Comparison of ENCODE assay signal across 8 cellular contexts in genomic region chr1:248825136-248825535, GRCh38. TPM values are rescaled to one million over a fixed set of nuclear protein-coding genes. Genes with fewer than 3 reads are reported as not detected.
A peak's percentile ranks its signal among the peaks of the same experiment; 100 is the strongest.
DNase-seq lines count a peak whose midpoint lies in the region; ATAC-seq and TF ChIP-seq lines count a peak whose summit lies in the region.

No MANE protein-coding gene starts in this region.

- H2BK5ac ChIP-seq in mesenchymal stem cell (ENCODE audit: low read depth, low read length, poor library complexity, severe bottlenecking), result peak overlapping the region; percentile 19

- TF ChIP-seq CTCF in brain microvascular endothelial cell (IDR thresholded peaks at IDR 0.05; ENCODE audit: low read depth, low read length, missing control alignments) (no peak), upper lobe of right lung (IDR thresholded peaks at IDR 0.05) (no peak), GM13976 (IDR thresholded peaks at IDR 0.05; ENCODE audit: borderline replicate concordance, control extremely low read depth, extremely low read depth, insufficient read depth, missing control alignments) (no peak)

- no peaks in the 10 kb centered on the region for H3K27me3 Mint-ChIP-seq in activated naive CD4-positive, alpha-beta T cell treated with anti-CD3 and anti-CD28 coated beads, Interleukin-2, amount 50 U/mL, for 24 hours

- H4K8ac ChIP-seq in mesenchymal stem cell (ENCODE audit: low read length), result peak overlapping the region; percentile 97

- H3K9me3 Mint-ChIP-seq in activated naive CD4-positive, alpha-beta T cell treated with anti-CD3 and anti-CD28 coated beads, Interleukin-2, amount 50 U/mL, for 24 hours, result no peaks in the 10 kb centered on the region

- H2AFZ ChIP-seq in mesenchymal stem cell (ENCODE audit: low read depth, low read length), result no peak overlapping the region

- H3K4me2 ChIP-seq in mesenchymal stem cell (ENCODE audit: low read length, poor library complexity, severe bottlenecking), result peak overlapping the region; percentile 91

- H2BK120ac ChIP-seq in mesenchymal stem cell (ENCODE audit: low read depth, low read length), result no peak overlapping the region

- H2BK12ac ChIP-seq in mesenchymal stem cell (ENCODE audit: low read length in 2 of 2), result no peak overlapping the region

- H3K36me3 Mint-ChIP-seq in activated naive CD4-positive, alpha-beta T cell treated with anti-CD3 and anti-CD28 coated beads, Interleukin-2, amount 50 U/mL, for 24 hours, result peaks cover 6% of the 10 kb centered on the region

- H3K4me1 ChIP-seq in mesenchymal stem cell (ENCODE audit: control insufficient read depth, insufficient read depth, low read depth, low read length) (peaks cover 30% of the 10 kb centered on the region), upper lobe of right lung (peaks cover 54% of the 10 kb centered on the region)

- ATAC-seq in upper lobe of right lung (no peak), HG02588 (IDR thresholded peaks at IDR 0.05; ENCODE audit: unreplicated experiment) (no peak)

- H3K9me3 ChIP-seq in mesenchymal stem cell (ENCODE audit: control insufficient read depth, low read length) (no peaks in the 10 kb centered on the region), upper lobe of right lung (no peaks in the 10 kb centered on the region)

- no peak overlapping the region for H3K14ac ChIP-seq in mesenchymal stem cell (ENCODE audit: low read length in 2 of 2)

- no peak overlapping the region for H3K23ac ChIP-seq in mesenchymal stem cell (ENCODE audit: low read length in 2 of 2)

- H3K27me3 ChIP-seq in brain microvascular endothelial cell (replicated peaks), result no peaks in the 10 kb centered on the region
- no peaks in the 10 kb centered on the region for H3K27me3 ChIP-seq in mesenchymal stem cell (ENCODE audit: control insufficient read depth in 1 of 2, insufficient read depth in 1 of 2, low read length in 2 of 2)
- H3K27me3 ChIP-seq in upper lobe of right lung, result no peaks in the 10 kb centered on the region

- peak overlapping the region; percentile 1 for H4K91ac ChIP-seq in mesenchymal stem cell (ENCODE audit: low read length)

- H3K36me3 ChIP-seq in brain microvascular endothelial cell (replicated peaks) (peaks cover 20% of the 10 kb centered on the region), mesenchymal stem cell (ENCODE audit: control insufficient read depth in 1 of 2, insufficient read depth in 2 of 2, low read depth in 1 of 2, low read length in 2 of 2) (peaks cover 26 to 38% of the 10 kb centered on the region in 2 experiments), upper lobe of right lung (peaks cover 16% of the 10 kb centered on the region)

- H3K27ac ChIP-seq in brain microvascular endothelial cell (peak overlapping the region; percentile 98), mesenchymal stem cell (ENCODE audit: low read length, poor library complexity, severe bottlenecking) (peak overlapping the region; percentile 46), upper lobe of right lung (peak overlapping the region; percentile 99)

- H3K27ac Mint-ChIP-seq in activated naive CD4-positive, alpha-beta T cell treated with anti-CD3 and anti-CD28 coated beads, Interleukin-2, amount 50 U/mL, for 24 hours, result peak overlapping the region; percentile 98

- in situ Hi-C loops in brain microvascular endothelial cell (cut with HindIII; ENCODE audit: low pct_ligation_motif_present, low sequenced_read_pairs) (no loop called here), GM13976 (cut with MboI; ENCODE audit: low sequenced_read_pairs, unreplicated experiment) (no loop called here)

- intact Hi-C loops in upper lobe of right lung (cut with DNase I), result no loop called here

- H3K9ac ChIP-seq in mesenchymal stem cell (ENCODE audit: low read length), result peak overlapping the region; percentile 96

- DNase-seq in activated naive CD4-positive, alpha-beta T cell (lab: John Stamatoyannopoulos, UW), result no peak
- DNase-seq in brain microvascular endothelial cell (no peak), mesenchymal stem cell (no peak), upper lobe of right lung (peak; percentile 61), GM13976 (ENCODE audit: low spot score) (no peak), superior temporal gyrus (ENCODE audit: extremely low spot score) (no peak)

- H3K79me1 ChIP-seq in mesenchymal stem cell (replicated peaks; ENCODE audit: low read length, poor library complexity, severe bottlenecking), result peaks cover 12% of the 10 kb centered on the region

- no peak overlapping the region for H2BK15ac ChIP-seq in mesenchymal stem cell (ENCODE audit: low read depth, poor library complexity, severe bottlenecking)

- H2AK5ac ChIP-seq in mesenchymal stem cell (ENCODE audit: low read length, severe bottlenecking), result no peak overlapping the region

- H3K4me1 Mint-ChIP-seq in activated naive CD4-positive, alpha-beta T cell treated with anti-CD3 and anti-CD28 coated beads, Interleukin-2, amount 50 U/mL, for 24 hours, result peaks cover 61% of the 10 kb centered on the region

- peak overlapping the region; percentile 96 for H3K4me3 ChIP-seq in brain microvascular endothelial cell (ENCODE audit: low read depth, low read length)
- peak overlapping the region; percentile 82 to 94 for H3K4me3 ChIP-seq in mesenchymal stem cell (ENCODE audit: insufficient read depth in 1 of 2, low read depth in 1 of 2, low read length in 2 of 2)
- peak overlapping the region; percentile 87 for H3K4me3 ChIP-seq in upper lobe of right lung

- H3K4ac ChIP-seq in mesenchymal stem cell (ENCODE audit: low read depth in 1 of 2, low read length in 2 of 2), result peak overlapping the region; percentile 13 to 92

- 58% methylated on average over 8 of the region's 10 CpGs for WGBS in mesenchymal stem cell

- H3K4me3 Mint-ChIP-seq in activated naive CD4-positive, alpha-beta T cell treated with anti-CD3 and anti-CD28 coated beads, Interleukin-2, amount 50 U/mL, for 24 hours, result peak overlapping the region; percentile 94

- peak overlapping the region in 1 of 2 experiments; percentile 16 for H3K18ac ChIP-seq in mesenchymal stem cell (ENCODE audit: low read depth in 1 of 2, low read length in 2 of 2)

RNA-seq across cellular contexts. Expression of gene SH3BP5L, which starts 0.6 kb away (rescaled TPM):
- 9.3 TPM for polyA plus RNA-seq in mesenchymal stem cell (2013, experiment 1 of 2)
- 9.7 TPM for polyA plus RNA-seq in mesenchymal stem cell (2013, experiment 2 of 2)
- 21.3 TPM for total RNA-seq in upper lobe of right lung

RNA-seq across cellular contexts. Expression of gene ZNF672, which starts 12.9 kb away (rescaled TPM):
- polyA plus RNA-seq in mesenchymal stem cell (2013, experiment 1 of 2), result 14.5 TPM
- polyA plus RNA-seq in mesenchymal stem cell (2013, experiment 2 of 2), result 14.8 TPM
- total RNA-seq in upper lobe of right lung, result 38.1 TPM

RNA-seq across cellular contexts. Expression of gene ZNF692, which starts 33.7 kb away (rescaled TPM):
- polyA plus RNA-seq in mesenchymal stem cell (2013, experiment 1 of 2), result 10.4 TPM
- 10.5 TPM for polyA plus RNA-seq in mesenchymal stem cell (2013, experiment 2 of 2)
- 38.1 TPM for total RNA-seq in upper lobe of right lung

Comparison
In these comparisons a context has a peak if more than half of its experiments do, and no peak if none do; other contexts are left out.
1. H3K27ac ChIP-seq: peak in every context shown above with its lines; median percentile 99 in upper lobe of right lung; 98 in brain microvascular endothelial cell; 46 in mesenchymal stem cell.